14 cellular contexts compared by ENCODE assay signal in genomic region chr10:24680647-24681475, GRCh38. TPM values are rescaled to one million over a fixed set of nuclear protein-coding genes. Genes with fewer than 3 reads are reported as not detected.
A peak's percentile ranks its signal among the peaks of the same experiment; 100 is the strongest.
DNase-seq lines count a peak whose midpoint lies in the region; ATAC-seq and TF ChIP-seq lines count a peak whose summit lies in the region.
"Had no signal": no experiment of that assay in that cellular context is flagged by ENCODE, and none has a peak within 500 bp of the region (broad histone marks: within the 10 kb centered on the region; RNA-seq: fewer than 3 reads in every experiment).

No MANE protein-coding gene starts in this region.

- H3K4me1 Mint-ChIP-seq in activated CD4-positive, alpha-beta memory T cell treated with anti-CD3 and anti-CD28 coated beads for 36 hours (ENCODE audit: low read depth): peaks cover 3% of the 10 kb centered on the region

- no peak overlapping the region for H2BK12ac ChIP-seq in trophoblast cell (ENCODE audit: low read length)

- peak overlapping the region; percentile 38; the same call in 1 of the 2 replicates for H3K27ac ChIP-seq in VCaP
- no peak overlapping the region for H3K27ac ChIP-seq in trophoblast cell (ENCODE audit: low read depth, low read length)
- H3K27ac ChIP-seq: BLaER1, brain microvascular endothelial cell, HL-60 had no signal

- H3K27me3 Mint-ChIP-seq in activated CD4-positive, alpha-beta memory T cell treated with anti-CD3 and anti-CD28 coated beads for 36 hours: no peaks in the 10 kb centered on the region

- no peak overlapping the region for H3K18ac ChIP-seq in trophoblast cell (ENCODE audit: low read length)

- TF ChIP-seq CTCF in VCaP (conservative IDR thresholded peaks at IDR 0.05): no peak
- no peak for TF ChIP-seq CTCF in fibroblast of the aortic adventitia (IDR thresholded peaks at IDR 0.05; ENCODE audit: insufficient read depth, low read length)

- H2AFZ ChIP-seq in trophoblast cell (ENCODE audit: insufficient read depth, low read length, poor library complexity): no peak overlapping the region

- H4K12ac ChIP-seq in trophoblast cell (ENCODE audit: low read depth, low read length): no peak overlapping the region

- no peak for ATAC-seq in GM18502 (IDR thresholded peaks at IDR 0.05; ENCODE audit: poor library complexity, unreplicated experiment)
- no peak for ATAC-seq in GM21515 (IDR thresholded peaks at IDR 0.05; ENCODE audit: unreplicated experiment)

- no peak overlapping the region for H4K91ac ChIP-seq in trophoblast cell (ENCODE audit: low read depth, low read length)

- no peak overlapping the region for H2BK120ac ChIP-seq in trophoblast cell (ENCODE audit: insufficient read depth, low read length, poor library complexity)

- no peaks in the 10 kb centered on the region for H3K4me1 ChIP-seq in trophoblast cell (ENCODE audit: control insufficient read depth in 1 of 2, insufficient read depth in 2 of 2, low read length in 2 of 2)
- H3K4me1 ChIP-seq: BLaER1 had no signal

- no peak overlapping the region for H3K23ac ChIP-seq in trophoblast cell (ENCODE audit: low read length)

- DNase-seq in EH (ENCODE audit: low read depth): peak; percentile 49
- peak; percentile 72 for DNase-seq in fibroblast of the aortic adventitia (ENCODE audit: low read depth)
- DNase-seq in trophoblast cell: no peak
- no peak for DNase-seq in NCI-H2171 (lab: John Stamatoyannopoulos, UW)
- no peak for DNase-seq in activated CD4-positive, alpha-beta memory T cell treated with anti-CD3 and anti-CD28 coated beads for 36 hours
- DNase-seq: brain microvascular endothelial cell; EL; MM.1S; stimulated activated CD4-positive, alpha-beta T cell treated with anti-CD3 and anti-CD28 coated beads, Interleukin-2, amount 100 ng/mL, for 24 hours had no signal

- no peak overlapping the region for H3K14ac ChIP-seq in trophoblast cell (ENCODE audit: low read length)

- H4K8ac ChIP-seq in trophoblast cell (ENCODE audit: low read depth, low read length): no peak overlapping the region

- H3K4me2 ChIP-seq in trophoblast cell (ENCODE audit: low read length): no peak overlapping the region
- H3K4me2 ChIP-seq: BLaER1 had no signal

- H3K36me3 Mint-ChIP-seq in activated CD4-positive, alpha-beta memory T cell treated with anti-CD3 and anti-CD28 coated beads for 36 hours: no peaks in the 10 kb centered on the region

- H2AK5ac ChIP-seq in trophoblast cell (ENCODE audit: low read length): no peak overlapping the region

- no peak overlapping the region for H3K27ac Mint-ChIP-seq in activated CD4-positive, alpha-beta memory T cell treated with anti-CD3 and anti-CD28 coated beads for 36 hours

- no peaks in the 10 kb centered on the region for H3K9me3 ChIP-seq in trophoblast cell (ENCODE audit: insufficient read depth, low read depth, low read length)

- H3K79me2 ChIP-seq in trophoblast cell (ENCODE audit: control insufficient read depth, insufficient read depth, low read length, poor library complexity): peaks cover 4% of the 10 kb centered on the region

- POLR2A ChIA-PET in activated CD4-positive, alpha-beta memory T cell treated with anti-CD3 and anti-CD28 coated beads for 36 hours (lab: Charles Lee): no interaction called here

- H3K4me3 ChIP-seq in fibroblast of the aortic adventitia (ENCODE audit: low read depth, low read length) (no peak overlapping the region), trophoblast cell (ENCODE audit: low read depth, low read length) (no peak overlapping the region)
- H3K4me3 ChIP-seq: BLaER1 had no signal

- H3K36me3 ChIP-seq in trophoblast cell (ENCODE audit: control insufficient read depth in 1 of 2, insufficient read depth in 2 of 2, low read length in 2 of 2): no peaks in the 10 kb centered on the region
- H3K36me3 ChIP-seq: brain microvascular endothelial cell had no signal

- no CpG with 5 or more reads among the region's 3 CpGs for WGBS in trophoblast cell (ENCODE audit: extremely low coverage, insufficient coverage, insufficient read length)

- no peak overlapping the region for H2BK5ac ChIP-seq in trophoblast cell (ENCODE audit: low read depth, low read length, poor library complexity)

- H3K4me3 Mint-ChIP-seq in activated CD4-positive, alpha-beta memory T cell treated with anti-CD3 and anti-CD28 coated beads for 36 hours: no peak overlapping the region

- no peak overlapping the region for H3K9ac ChIP-seq in trophoblast cell (ENCODE audit: low read length)
- H3K9ac ChIP-seq: BLaER1 had no signal

- no peaks in the 10 kb centered on the region for H3K79me1 ChIP-seq in trophoblast cell (ENCODE audit: low read length)

- peak overlapping the region; percentile 69 for H3K4ac ChIP-seq in trophoblast cell (ENCODE audit: low read depth, low read length)

- no peaks in the 10 kb centered on the region for H3K27me3 ChIP-seq in trophoblast cell (ENCODE audit: insufficient read depth, low read length)
- H3K27me3 ChIP-seq: BLaER1, brain microvascular endothelial cell had no signal

- peaks cover 8% of the 10 kb centered on the region for H3K9me3 Mint-ChIP-seq in activated CD4-positive, alpha-beta memory T cell treated with anti-CD3 and anti-CD28 coated beads for 36 hours

- CTCF ChIA-PET in activated CD4-positive, alpha-beta memory T cell treated with anti-CD3 and anti-CD28 coated beads for 36 hours (lab: Charles Lee): no interaction called here

- intact Hi-C loops in activated CD4-positive, alpha-beta memory T cell treated with anti-CD3 and anti-CD28 coated beads for 36 hours (cut with micrococcal nuclease): no loop called here

RNA-seq across cellular contexts. Expression of gene ARHGAP21, which starts 42.8 kb away (rescaled TPM):
- total RNA-seq in fibroblast of the aortic adventitia (ENCODE audit: low replicate concordance): 113 and 252 TPM in 2 replicates
- polyA plus RNA-seq in trophoblast cell (2013): 65.0 and 66.8 TPM in 2 replicates
- total RNA-seq in activated CD4-positive, alpha-beta memory T cell treated with anti-CD3 and anti-CD28 coated beads for 36 hours: 10 to 100 TPM; 24.6 to 28.7 TPM

Comparison
In these comparisons a context has a peak if more than half of its experiments do, and no peak if none do; other contexts are left out.
1. DNase-seq: peak in EH (single experiment) and fibroblast of the aortic adventitia (single experiment); none in trophoblast cell (0 of 2), NCI-H2171 (single experiment) and activated CD4-positive, alpha-beta memory T cell treated with anti-CD3 and anti-CD28 coated beads for 36 hours (single experiment).